In genomic region chr17:40331743-40332641, GRCh38 we compare ENCODE assay signal across 9 cellular contexts. TPM values are rescaled to one million over a fixed set of nuclear protein-coding genes. Genes with fewer than 3 reads are reported as not detected.
DNase-seq lines count a peak whose midpoint lies in the region; ATAC-seq and TF ChIP-seq lines count a peak whose summit lies in the region.
"Had no signal": no experiment of that assay in that cellular context is flagged by ENCODE, and none has a peak within 500 bp of the region (broad histone marks: within the 10 kb centered on the region; RNA-seq: fewer than 3 reads in every experiment).

No MANE protein-coding gene starts in this region.

- TF ChIP-seq CTCF in GM13976 (IDR thresholded peaks at IDR 0.05; ENCODE audit: borderline replicate concordance, control extremely low read depth, extremely low read depth, insufficient read depth, missing control alignments): no peak

- DNase-seq in DMS 273 (lab: John Stamatoyannopoulos, UW; ENCODE audit: unreplicated experiment) (peak; percentile 64), DMS 273 treated with DMSO at 0.1 percent for 48 hours (lab: John Stamatoyannopoulos, UW) (no peak), hypothalamus (lab: John Stamatoyannopoulos, UW) (peak in 47 of 51 donors; percentile 33 to 93 (median 78)), T-helper 9 cell (no peak), GM13976 (ENCODE audit: low spot score) (no peak)
- no peak for DNase-seq in stimulated activated naive CD8-positive, alpha-beta T cell treated with anti-CD3 and anti-CD28 coated beads, Interleukin-15, Interleukin-2, amounts not matched to agents 100 U/mL and 50 U/mL, for 24 hours

- in situ Hi-C loops in GM13976 (cut with MboI; ENCODE audit: low sequenced_read_pairs, unreplicated experiment): no loop called here

- peak overlapping the region; percentile 46 for H3K27ac ChIP-seq in adipose tissue (ENCODE audit: low read depth, low read length)
- H3K27ac ChIP-seq: 22Rv1 had no signal

- ATAC-seq in stimulated activated naive CD8-positive, alpha-beta T cell treated with anti-CD3 and anti-CD28 coated beads, Interleukin-15, Interleukin-2, amounts not matched to agents 100 U/mL and 50 U/mL, for 24 hours: peak; percentile 19
- no peak for ATAC-seq in HG02973 (IDR thresholded peaks at IDR 0.05; ENCODE audit: unreplicated experiment)

- WGBS in adipose tissue, 3 donors: 10 to 23% (median 18%) methylated on average over 19 to 22 of the region's 22 CpGs

RNA-seq across cellular contexts. Expression of gene RARA, which starts 23.0 kb away (rescaled TPM):
- polyA plus RNA-seq in adipose tissue: 10 to 100 TPM in 2 of 3 donors, 1 to 10 TPM in 1; 7.8 to 54.3 (median 44.0) TPM

RNA-seq across cellular contexts. Expression of gene GJD3, which starts 32.5 kb away (rescaled TPM):
- 1 to 10 TPM in 1 of 3 donors, under 1 TPM in 1, not detected in 1; 0.78 to 1.0 TPM for polyA plus RNA-seq in adipose tissue

RNA-seq across cellular contexts. Expression of gene CDC6, which starts 44.3 kb away (rescaled TPM):
- 1 to 10 TPM; 1.1 to 3.1 (median 1.4) TPM for polyA plus RNA-seq in adipose tissue

Comparison
In these comparisons a context has a peak if more than half of its experiments do, and no peak if none do; other contexts are left out.
1. DNase-seq: peak in DMS 273 (single experiment) and hypothalamus (47 of 51); none in DMS 273 treated with DMSO at 0.1 percent for 48 hours (single experiment), stimulated activated naive CD8-positive, alpha-beta T cell treated with anti-CD3 and anti-CD28 coated beads, Interleukin-15, Interleukin-2, amounts not matched to agents 100 U/mL and 50 U/mL, for 24 hours (single experiment), T-helper 9 cell (single experiment) and GM13976 (single experiment).